In genomic region chr16:28211758-28212531, GRCh38 we compare ENCODE assay signal across 1 cellular context.
TF ChIP-seq lines count a peak whose summit lies in the region.

Gene XPO6, minus strand, starts transcription at chr16:28211965. Its CDS starts 597 bp downstream, at chr16:28211368.

TF ChIP-seq in HepG2, 621 proteins besides CTCF, POLR2A, EP300 and RAD21 (continued from another document):
- TF ChIP-seq RERE (CRISPR knock-in tag; IDR thresholded peaks at IDR 0.05; ENCODE audit: low read depth) = 0 out of 2 replicates have a peak, but pooled peaks have one; percentile 19
- peak; percentile 75; the same call in 1 of the 2 replicates for TF ChIP-seq CREBL2 (CRISPR knock-in tag; IDR thresholded peaks at IDR 0.05; ENCODE audit: borderline replicate concordance)
- peak; percentile 29; the same call in 1 of the 2 replicates for TF ChIP-seq ZNF816 (CRISPR knock-in tag; IDR thresholded peaks at IDR 0.05; ENCODE audit: borderline replicate concordance)
- peak; percentile 78 for TF ChIP-seq NFE2L1 (CRISPR knock-in tag; IDR thresholded peaks at IDR 0.05; ENCODE audit: borderline replicate concordance)
- TF ChIP-seq ADNP (CRISPR knock-in tag; IDR thresholded peaks at IDR 0.05) = 0 out of 2 replicates have a peak, but pooled peaks have one; percentile 25
- peak; percentile 90 for TF ChIP-seq GABPB1 (CRISPR knock-in tag; IDR thresholded peaks at IDR 0.05)
- TF ChIP-seq ARID5B (CRISPR knock-in tag; IDR thresholded peaks at IDR 0.05) = peak; percentile 63
- TF ChIP-seq ZNF781 (CRISPR knock-in tag; IDR thresholded peaks at IDR 0.05; ENCODE audit: borderline replicate concordance, not compliant biosample characterization) = peak; percentile 66
- no peak for TF ChIP-seq ZNF18 (CRISPR knock-in tag; IDR thresholded peaks at IDR 0.05; ENCODE audit: insufficient replicate concordance)
- TF ChIP-seq ZNF235 (CRISPR knock-in tag; IDR thresholded peaks at IDR 0.05; ENCODE audit: borderline replicate concordance) = no peak
- TF ChIP-seq ZNF713 (CRISPR knock-in tag; IDR thresholded peaks at IDR 0.05) = peak; percentile 94; the same call in 1 of the 2 replicates
- peak; percentile 88 for TF ChIP-seq ZMYM2 (CRISPR knock-in tag; IDR thresholded peaks at IDR 0.05)
- peak; percentile 71 for TF ChIP-seq GABPA (IDR thresholded peaks at IDR 0.05; ENCODE audit: low read depth, low read length)
- peak; percentile 81 for TF ChIP-seq GABPA (CRISPR knock-in tag; IDR thresholded peaks at IDR 0.05; ENCODE audit: low read depth)
- peak; percentile 95 for TF ChIP-seq ZNF230 (CRISPR knock-in tag; IDR thresholded peaks at IDR 0.05)
- peak; percentile 86; the same call in 1 of the 2 replicates for TF ChIP-seq ZNF558 (CRISPR knock-in tag; IDR thresholded peaks at IDR 0.05; ENCODE audit: borderline replicate concordance)
- 0 out of 2 replicates have a peak, but pooled peaks have one; percentile 8 for TF ChIP-seq ZNF629 (CRISPR knock-in tag; conservative IDR thresholded peaks at IDR 0.05)
- peak; percentile 67; the same call in 1 of the 2 replicates for TF ChIP-seq ZSCAN20 (CRISPR knock-in tag; IDR thresholded peaks at IDR 0.05; ENCODE audit: borderline replicate concordance)
- no peak for TF ChIP-seq TAF15 (IDR thresholded peaks at IDR 0.05; ENCODE audit: low read depth, low read length, poor library complexity, severe bottlenecking)
- no peak for TF ChIP-seq PLSCR1 (CRISPR knock-in tag; IDR thresholded peaks at IDR 0.05; ENCODE audit: borderline replicate concordance)
- peak; percentile 67 for TF ChIP-seq ETV5 (CRISPR knock-in tag; IDR thresholded peaks at IDR 0.05; ENCODE audit: borderline replicate concordance)
- 0 out of 2 replicates have a peak, but pooled peaks have one; percentile 80 for TF ChIP-seq GLI4 (CRISPR knock-in tag; IDR thresholded peaks at IDR 0.05; ENCODE audit: borderline replicate concordance)
- peak; percentile 12; the same call in 1 of the 2 replicates for TF ChIP-seq SAFB2 (CRISPR knock-in tag; IDR thresholded peaks at IDR 0.05; ENCODE audit: borderline replicate concordance, low read depth)
- peak; percentile 54; the same call in 1 of the 2 replicates for TF ChIP-seq HOMEZ (CRISPR knock-in tag; IDR thresholded peaks at IDR 0.05; ENCODE audit: low read depth)
- 0 out of 2 replicates have a peak, but pooled peaks have one; percentile 37 for TF ChIP-seq ZNF484 (CRISPR knock-in tag; IDR thresholded peaks at IDR 0.05; ENCODE audit: borderline replicate concordance, low read depth)
- peak; percentile 29; the same call in 1 of the 2 replicates for TF ChIP-seq SIX4 (CRISPR knock-in tag; IDR thresholded peaks at IDR 0.05)
- TF ChIP-seq ZNF83 (CRISPR knock-in tag; IDR thresholded peaks at IDR 0.05; ENCODE audit: borderline replicate concordance) = no peak
- TF ChIP-seq ZZZ3 (CRISPR knock-in tag; IDR thresholded peaks at IDR 0.05; ENCODE audit: borderline replicate concordance) = 0 out of 2 replicates have a peak, but pooled peaks have one; percentile 64
- TF ChIP-seq NFYB (CRISPR knock-in tag; IDR thresholded peaks at IDR 0.05) = peak; percentile 69
- peak; percentile 69 for TF ChIP-seq ZNF766 (CRISPR knock-in tag; IDR thresholded peaks at IDR 0.05; ENCODE audit: borderline replicate concordance)
- no peak for TF ChIP-seq ZNF570 (CRISPR knock-in tag; IDR thresholded peaks at IDR 0.05; ENCODE audit: borderline replicate concordance)
- TF ChIP-seq ZBTB7A (CRISPR knock-in tag; IDR thresholded peaks at IDR 0.05) = peak; percentile 85
- peak; percentile 69; the same call in 1 of the 2 replicates for TF ChIP-seq ZNF614 (CRISPR knock-in tag; IDR thresholded peaks at IDR 0.05; ENCODE audit: borderline replicate concordance)
- peak; percentile 69; the same call in 1 of the 2 replicates for TF ChIP-seq TFDP2 (CRISPR knock-in tag; IDR thresholded peaks at IDR 0.05)
- TF ChIP-seq ZNF343 (CRISPR knock-in tag; IDR thresholded peaks at IDR 0.05) = peak; percentile 74
- no peak; the same call in 1 of the 2 replicates for TF ChIP-seq ZNF136 (CRISPR knock-in tag; IDR thresholded peaks at IDR 0.05; ENCODE audit: low read depth)
- peak; percentile 89 for TF ChIP-seq ZNF792 (CRISPR knock-in tag; IDR thresholded peaks at IDR 0.05)
- TF ChIP-seq PAXIP1 (CRISPR knock-in tag; conservative IDR thresholded peaks at IDR 0.05) = peak; percentile 63
- TF ChIP-seq MTERF4 (CRISPR knock-in tag; IDR thresholded peaks at IDR 0.05) = peak; percentile 73; the same call in 1 of the 2 replicates
- TF ChIP-seq PHF8 (CRISPR knock-in tag; IDR thresholded peaks at IDR 0.05) = peak; percentile 83
- TF ChIP-seq ETV6 (CRISPR knock-in tag; conservative IDR thresholded peaks at IDR 0.05) = peak; percentile 60; the same call in 1 of the 2 replicates
